In genomic region chr7:119838444-119838843, GRCh38 we compare ENCODE assay signal across 33 cellular contexts.
"Had no signal": no experiment of that assay in that cellular context is flagged by ENCODE, and none has a peak within 500 bp of the region (broad histone marks: within the 10 kb centered on the region; RNA-seq: fewer than 3 reads in every experiment).

No MANE protein-coding gene starts in this region.

- H3K4me1 ChIP-seq: adrenal gland, ascending aorta, body of pancreas, breast epithelium had no signal

- DNase-seq: activated effector memory CD4-positive, alpha-beta T cell treated with anti-CD3 and anti-CD28 coated beads, Interleukin-2, amount 50 U/mL, for 16 hours; activated effector memory CD4-positive, alpha-beta T cell treated with Interleukin-2 at 50 U/mL for 16 hours; activated gamma-delta T cell; activated gamma-delta T cell treated with Interleukin-2 at 50 U/mL for 16 hours; activated naive CD4-positive, alpha-beta T cell; activated naive CD4-positive, alpha-beta T cell treated with anti-CD3 and anti-CD28 coated beads for 36 hours; activated naive CD4-positive, alpha-beta T cell treated with anti-CD3 and anti-CD28 coated beads, Interleukin-2, amount 10 ng/mL, durations not matched to agents 7 days and 5 days; activated naive CD4-positive, alpha-beta T cell treated with anti-CD3 and anti-CD28 coated beads, Interleukin-2, amount 50 U/mL, for 16 hours; activated naive CD4-positive, alpha-beta T cell treated with Interleukin-2 at 50 U/mL for 16 hours; activated naive CD8-positive, alpha-beta T cell treated with anti-CD3 and anti-CD28 coated beads for 36 hours; activated naive CD8-positive, alpha-beta T cell treated with anti-CD3 and anti-CD28 coated beads, Interleukin-2, amount 10 ng/mL, durations not matched to agents 7 days and 5 days; activated naive CD8-positive, alpha-beta T cell treated with anti-CD3 and anti-CD28 coated beads, Interleukin-2, amount 50 U/mL, for 24 hours; activated T-cell treated with anti-CD3 and anti-CD28 coated beads, Interleukin-2, amount 50 U/mL, for 24 hours; activated T-cell treated with anti-CD3 and anti-CD28 coated beads, Interleukin-2, amount 50 U/mL, for 4 hours; activated T-cell treated with anti-CD3 and anti-CD28 coated beads, Interleukin-2, amount 50 U/mL, for 48 hours; activated T-cell treated with anti-CD3 and anti-CD28 coated beads, Interleukin-2, amount 50 U/mL, for 72 hours; adrenal gland; amniotic stem cell; amygdala; anterior cingulate cortex; aorta; body of pancreas; brain microvascular endothelial cell; caudate nucleus; central memory CD4-positive, alpha-beta T cell; cerebellar nuclear complex had no signal

- FAIRE-seq: astrocyte, bronchial epithelial cell had no signal

- H3K9me3 ChIP-seq: adrenal gland, body of pancreas had no signal

- H3K4me3 ChIP-seq: adrenal gland, ascending aorta, body of pancreas, breast epithelium, cardiac muscle cell had no signal

- ATAC-seq: activated naive CD4-positive, alpha-beta T cell treated with anti-CD3 and anti-CD28 coated beads, Interleukin-2, amount 50 U/mL, for 72 hours; activated naive CD8-positive, alpha-beta T cell treated with anti-CD3 and anti-CD28 coated beads, Interleukin-2, amount 50 U/mL, for 24 hours; activated T-cell treated with anti-CD3 and anti-CD28 coated beads, Interleukin-2, amount 50 U/mL, for 4 hours; activated T-cell treated with anti-CD3 and anti-CD28 coated beads, Interleukin-2, amount 50 U/mL, for 72 hours; activated T-helper 17 cell treated with anti-CD3 and anti-CD28 coated beads, Interleukin-2, amount 50 U/mL, for 72 hours; body of pancreas had no signal

- H3K36me3 ChIP-seq: ascending aorta, brain microvascular endothelial cell, breast epithelium, cardiac muscle cell had no signal

- H3K27me3 ChIP-seq: adrenal gland, ascending aorta, body of pancreas, brain microvascular endothelial cell, breast epithelium, cardiac muscle cell had no signal

- H3K27ac ChIP-seq: adrenal gland, ascending aorta, body of pancreas, brain microvascular endothelial cell, breast epithelium, cardiac muscle cell had no signal
